20 cellular contexts compared by ENCODE assay signal in the genomic region with DNA sequence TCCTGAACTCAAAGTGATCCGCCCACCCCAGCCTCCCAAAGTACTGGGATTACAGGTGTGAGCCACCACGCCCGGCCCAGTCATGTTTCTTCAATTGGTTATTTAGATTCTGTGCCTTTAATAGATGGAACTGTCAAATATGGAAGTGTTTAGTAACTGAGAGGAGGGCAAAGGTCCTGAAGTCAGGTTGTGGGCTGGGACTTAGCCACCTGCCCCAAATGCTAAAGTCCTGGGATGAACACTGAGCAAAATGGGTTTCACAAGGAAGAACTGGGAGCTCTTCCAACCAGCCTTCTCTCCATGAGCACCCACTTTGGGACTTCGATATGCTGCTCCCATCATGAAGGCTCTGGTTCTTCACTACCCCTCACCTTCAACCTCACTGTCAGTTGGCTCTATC. TPM values are rescaled to one million over a fixed set of nuclear protein-coding genes. Genes with fewer than 3 reads are reported as not detected.
DNase-seq lines count a peak whose midpoint lies in the region; ATAC-seq and TF ChIP-seq lines count a peak whose summit lies in the region.
"Had no signal": no experiment of that assay in that cellular context is flagged by ENCODE, and none has a peak within 500 bp of the region (broad histone marks: within the 10 kb centered on the region; RNA-seq: fewer than 3 reads in every experiment).

No MANE protein-coding gene starts in this region.

- POLR2A ChIA-PET in CD4-positive, alpha-beta T cell (lab: Charles Lee): interaction anchor here (0.7 to 2.3 kb wide), 2 partner anchors 22 to 26 kb away, joined by 3 to 6 read pairs; partner anchors contain the start of genes AKAP8 and BRD4

- DNase-seq in CD4-positive, alpha-beta T cell: no peak
- no peak for DNase-seq in nephron progenitor cell
- no peak for DNase-seq in activated naive CD8-positive, alpha-beta T cell treated with anti-CD3 and anti-CD28 coated beads for 36 hours
- no peak for DNase-seq in activated gamma-delta T cell (lab: John Stamatoyannopoulos, UW)
- DNase-seq: Calu3; CD8-positive, alpha-beta memory T cell; GOT3; IMR-90; NCI-H1105 treated with DMSO at 0.1 percent for 48 hours; NCI-H1694; NCI-H2081 treated with DMSO at 0.1 percent for 48 hours; NCI-H524 treated with DMSO at 0.1 percent for 48 hours; Right ventricle myocardium superior had no signal

- TF ChIP-seq CTCF in CD4-positive, alpha-beta T cell (IDR thresholded peaks at IDR 0.05): no peak
- TF ChIP-seq CTCF in nephron progenitor cell (IDR thresholded peaks at IDR 0.05): no peak

- no peaks in the 10 kb centered on the region for H3K9me3 ChIP-seq in CD4-positive, alpha-beta T cell (ENCODE audit: control insufficient read depth, low read length)
- H3K9me3 ChIP-seq: BLaER1 had no signal

- peak overlapping the region; percentile 24 for H3K27ac Mint-ChIP-seq in CD4-positive, alpha-beta T cell
- peak overlapping the region; percentile 12 for H3K27ac Mint-ChIP-seq in nephron progenitor cell
- H3K27ac Mint-ChIP-seq in activated naive CD8-positive, alpha-beta T cell treated with anti-CD3 and anti-CD28 coated beads for 36 hours: no peak overlapping the region

- H3K27ac ChIP-seq in CD4-positive, alpha-beta T cell (ENCODE audit: low read depth, low read length): no peak overlapping the region
- H3K27ac ChIP-seq in angular gyrus (ENCODE audit: low read depth, low read length): peak overlapping the region; percentile 57
- H3K27ac ChIP-seq: BLaER1, KMS-11 had no signal

- intact Hi-C loops in CD4-positive, alpha-beta T cell (cut with DNase I, micrococcal nuclease): no loop called here

- no peaks in the 10 kb centered on the region for H3K27me3 Mint-ChIP-seq in CD4-positive, alpha-beta T cell
- peaks cover 9% of the 10 kb centered on the region for H3K27me3 Mint-ChIP-seq in nephron progenitor cell (ENCODE audit: low read depth, poor library complexity)
- H3K27me3 Mint-ChIP-seq in activated naive CD8-positive, alpha-beta T cell treated with anti-CD3 and anti-CD28 coated beads for 36 hours: no peaks in the 10 kb centered on the region
- H3K27me3 Mint-ChIP-seq: CD8-positive, alpha-beta memory T cell had no signal

- peaks cover 77% of the 10 kb centered on the region for H3K36me3 Mint-ChIP-seq in CD4-positive, alpha-beta T cell (ENCODE audit: low read depth)
- H3K36me3 Mint-ChIP-seq in nephron progenitor cell (ENCODE audit: low read depth): peaks cover 75% of the 10 kb centered on the region
- peaks cover 36% of the 10 kb centered on the region for H3K36me3 Mint-ChIP-seq in activated naive CD8-positive, alpha-beta T cell treated with anti-CD3 and anti-CD28 coated beads for 36 hours

- H3K9me3 Mint-ChIP-seq in CD4-positive, alpha-beta T cell: no peaks in the 10 kb centered on the region
- H3K9me3 Mint-ChIP-seq in nephron progenitor cell: peaks cover 12% of the 10 kb centered on the region
- no peaks in the 10 kb centered on the region for H3K9me3 Mint-ChIP-seq in activated naive CD8-positive, alpha-beta T cell treated with anti-CD3 and anti-CD28 coated beads for 36 hours
- H3K9me3 Mint-ChIP-seq: CD8-positive, alpha-beta memory T cell had no signal

- ATAC-seq in CD4-positive, alpha-beta T cell (ENCODE audit: poor library complexity): no peak
- ATAC-seq in esophagus mucosa (peak; percentile 21), HG03457 (IDR thresholded peaks at IDR 0.05; ENCODE audit: unreplicated experiment) (no peak), GM21717 (IDR thresholded peaks at IDR 0.05; ENCODE audit: unreplicated experiment) (no peak)
- ATAC-seq: HCT116 had no signal

- CTCF ChIA-PET in CD4-positive, alpha-beta T cell (lab: Charles Lee): no interaction called here

- H3K27me3 ChIP-seq in CD4-positive, alpha-beta T cell (ENCODE audit: control insufficient read depth, insufficient read depth, low read length): no peaks in the 10 kb centered on the region
- H3K27me3 ChIP-seq: BLaER1 had no signal

- no peak overlapping the region for H3K4me3 Mint-ChIP-seq in CD4-positive, alpha-beta T cell
- no peak overlapping the region for H3K4me3 Mint-ChIP-seq in nephron progenitor cell
- H3K4me3 Mint-ChIP-seq in activated naive CD8-positive, alpha-beta T cell treated with anti-CD3 and anti-CD28 coated beads for 36 hours: no peak overlapping the region

- no peaks in the 10 kb centered on the region for H3K4me1 Mint-ChIP-seq in CD4-positive, alpha-beta T cell (ENCODE audit: low read depth)
- H3K4me1 Mint-ChIP-seq in nephron progenitor cell: no peaks in the 10 kb centered on the region
- peaks cover 4% of the 10 kb centered on the region for H3K4me1 Mint-ChIP-seq in activated naive CD8-positive, alpha-beta T cell treated with anti-CD3 and anti-CD28 coated beads for 36 hours

RNA-seq across cellular contexts. Expression of gene AKAP8, which starts 21.7 kb away (rescaled TPM):
- total RNA-seq in CD4-positive, alpha-beta T cell: 10 to 100 TPM; 87.5 to 90.1 TPM
- total RNA-seq in esophagus mucosa: 22.0 TPM
- total RNA-seq in activated naive CD8-positive, alpha-beta T cell treated with anti-CD3 and anti-CD28 coated beads for 36 hours: 10 to 100 TPM; 59.4 to 61.2 TPM

RNA-seq across cellular contexts. Expression of gene BRD4, which starts 25.6 kb away (rescaled TPM):
- total RNA-seq in CD4-positive, alpha-beta T cell: 100 to 1,000 TPM; 101 to 102 TPM
- total RNA-seq in esophagus mucosa: 55.1 TPM
- 100 to 1,000 TPM; 110 to 113 TPM for total RNA-seq in activated naive CD8-positive, alpha-beta T cell treated with anti-CD3 and anti-CD28 coated beads for 36 hours
